ENCODE assay signal across 7 cellular contexts in the genomic region with DNA sequence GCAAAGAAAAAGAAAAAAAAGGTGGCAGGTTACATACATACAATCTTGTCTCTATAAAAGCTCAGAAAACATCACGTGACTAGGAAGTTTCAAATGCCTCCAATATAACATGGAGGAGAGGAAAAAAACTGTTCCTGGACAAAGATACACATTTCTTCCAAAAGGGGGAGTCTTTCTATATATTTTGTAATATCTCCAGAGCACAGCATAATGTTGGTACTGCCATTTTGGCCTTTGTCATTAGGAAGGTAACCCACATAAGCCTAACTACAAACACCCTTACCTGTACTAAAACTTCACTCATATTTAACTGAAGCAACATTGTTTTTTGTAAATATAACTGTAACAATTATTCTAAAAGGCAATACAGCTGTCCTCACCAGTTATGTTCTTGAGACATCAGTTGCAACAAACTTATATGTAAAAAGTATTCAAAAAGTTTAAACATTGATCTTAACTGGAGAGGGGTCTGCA. TPM values are rescaled to one million over a fixed set of nuclear protein-coding genes. Genes with fewer than 3 reads are reported as not detected.
DNase-seq lines count a peak whose midpoint lies in the region; ATAC-seq and TF ChIP-seq lines count a peak whose summit lies in the region.

No MANE protein-coding gene starts in this region.

- TF ChIP-seq CTCF in epithelial cell of esophagus (IDR thresholded peaks at IDR 0.05; ENCODE audit: insufficient read depth, low read depth, low read length, missing control alignments) = peak; percentile 43

- no peak for ATAC-seq in GM18858 (IDR thresholded peaks at IDR 0.05; ENCODE audit: unreplicated experiment)

- in situ Hi-C loops in G401 (cut with HindIII; ENCODE audit: low sequenced_read_pairs) = no loop called here

- H3K4me3 ChIP-seq in epithelial cell of esophagus (ENCODE audit: low read length) = peak overlapping the region; percentile 82

- DNase-seq in G401 (ENCODE audit: low spot score) (peak; percentile 35), M059J (ENCODE audit: low read depth) (peak; percentile 82), SHP77 (lab: John Stamatoyannopoulos, UW) (peak; percentile 79), epithelial cell of esophagus (ENCODE audit: low read depth) (peak; percentile 73), renal cortical epithelial cell (ENCODE audit: low read depth) (peak; percentile 72)
- DNase-seq in activated CD4-positive, CD25-positive, alpha-beta regulatory T cell (lab: John Stamatoyannopoulos, UW) = no peak

RNA-seq across cellular contexts. Expression of a gene that starts 1.2 kb away (rescaled TPM):
- total RNA-seq in G401 (2014; rRNA removed; shearing (Covaris generic)) = 310 and 326 TPM in 2 replicates
- total RNA-seq in M059J (2014; rRNA removed; shearing (Covaris generic)) = 449 and 524 TPM in 2 replicates
- total RNA-seq in renal cortical epithelial cell = 267 and 336 TPM in 2 replicates

RNA-seq across cellular contexts. Expression of a gene that starts 48.4 kb away (rescaled TPM):
- total RNA-seq in G401 (2014; rRNA removed; shearing (Covaris generic)) = 11.3 and 11.8 TPM in 2 replicates
- total RNA-seq in M059J (2014; rRNA removed; shearing (Covaris generic)) = 17.1 and 17.4 TPM in 2 replicates
- total RNA-seq in renal cortical epithelial cell = 7.3 and 9.6 TPM in 2 replicates

Comparison
In these comparisons a context has a peak if more than half of its experiments do, and no peak if none do; other contexts are left out.
1. DNase-seq: peak in G401 (single experiment), M059J (single experiment), SHP77 (2 of 2), epithelial cell of esophagus (single experiment) and renal cortical epithelial cell (single experiment); none in activated CD4-positive, CD25-positive, alpha-beta regulatory T cell (0 of 4).